In the genomic region with DNA sequence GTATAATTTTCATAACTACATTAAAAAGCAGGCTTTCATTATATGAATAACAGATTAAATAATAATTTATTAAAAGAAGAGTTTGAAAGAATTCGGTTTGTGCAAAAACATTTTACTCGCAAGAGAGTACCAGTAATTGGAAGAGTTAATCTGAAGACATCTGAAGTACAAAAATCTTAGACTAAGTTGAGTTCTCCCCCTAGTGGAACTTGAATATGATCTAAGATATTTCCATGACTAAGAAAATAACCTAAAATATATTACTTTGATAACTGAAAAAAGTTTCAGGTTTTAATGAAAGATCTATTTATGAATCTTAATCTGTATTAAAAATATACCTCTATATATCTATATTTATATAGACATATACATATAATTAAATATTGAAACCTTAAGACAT, we compare ENCODE assay signal across 8 cellular contexts.
DNase-seq lines count a peak whose midpoint lies in the region; ATAC-seq and TF ChIP-seq lines count a peak whose summit lies in the region.

No MANE protein-coding gene starts in this region.

- no peak overlapping the region for H2AFZ ChIP-seq in OCI-LY7 (ENCODE audit: low read length)

- TF ChIP-seq CTCF in AG10803 (conservative IDR thresholded peaks at IDR 0.05; ENCODE audit: low read length) (peak; percentile 53), OCI-LY7 (conservative IDR thresholded peaks at IDR 0.05; ENCODE audit: low read length) (peak; percentile 71)

- H3K4me3 ChIP-seq in AG10803 (ENCODE audit: low read length) (no peak overlapping the region), OCI-LY7 (ENCODE audit: low read depth, low read length, poor library complexity, severe bottlenecking) (no peak overlapping the region)

- no peak overlapping the region for H3K27ac ChIP-seq in OCI-LY7 (ENCODE audit: low read depth, low read length, poor library complexity, severe bottlenecking)

- H3K9me2 ChIP-seq in OCI-LY7 (ENCODE audit: insufficient read depth, low read length), result no peaks in the 10 kb centered on the region

- no peaks in the 10 kb centered on the region for H3K36me3 ChIP-seq in OCI-LY7 (ENCODE audit: insufficient read depth, low read length)

- H3K9me3 ChIP-seq in OCI-LY7 (ENCODE audit: low read length), result no peaks in the 10 kb centered on the region

- POLR2A ChIA-PET in OCI-LY7 (lab: Charles Lee), result interaction anchor here (0.9 to 1.0 kb wide), 2 partner anchors 12 to 220 kb away, joined by 3 read pairs; no protein-coding TSS in a partner anchor

- CTCF ChIA-PET in OCI-LY7 (lab: Charles Lee; ENCODE audit: unreplicated experiment), result no interaction called here

- BruUV-seq in OCI-LY7 (replicated peaks; lab: Mats Ljungman, UMichigan), result no TSS peak

- no peaks in the 10 kb centered on the region for H4K20me1 ChIP-seq in OCI-LY7 (ENCODE audit: insufficient read depth, low read length)

- ATAC-seq in GM19043 (IDR thresholded peaks at IDR 0.05; ENCODE audit: low read depth, unreplicated experiment), result peak; percentile 57
- no peak for ATAC-seq in GM18873 (IDR thresholded peaks at IDR 0.05; ENCODE audit: low FRiP score, unreplicated experiment)
- ATAC-seq in GM18498 (IDR thresholded peaks at IDR 0.05; ENCODE audit: unreplicated experiment), result no peak

- DNase-seq in AG10803 (ENCODE audit: low read depth) (peak; percentile 48), OCI-LY7 (ENCODE audit: low spot score) (peak; percentile 28), fibroblast of peridontal ligament (ENCODE audit: extremely low read depth) (peak; percentile 70), SK-N-DZ (ENCODE audit: low spot score) (no peak), DMS153 treated with DMSO at 0.1 percent for 48 hours (lab: John Stamatoyannopoulos, UW; ENCODE audit: unreplicated experiment) (no peak)

- H3K4me2 ChIP-seq in OCI-LY7 (ENCODE audit: low read length), result no peak overlapping the region

- intact Hi-C loops in OCI-LY7 (cut with micrococcal nuclease; ENCODE audit: unreplicated experiment), result no loop called here

- no peaks in the 10 kb centered on the region for H3K79me2 ChIP-seq in OCI-LY7 (ENCODE audit: insufficient read depth, low read depth, low read length)

- no peaks in the 10 kb centered on the region for H3K4me1 ChIP-seq in OCI-LY7 (ENCODE audit: insufficient read depth, low read length, poor library complexity, severe bottlenecking)

Comparison
In these comparisons a context has a peak if more than half of its experiments do, and no peak if none do; other contexts are left out.
1. DNase-seq: peak in AG10803 (single experiment), OCI-LY7 (single experiment) and fibroblast of peridontal ligament (single experiment); none in SK-N-DZ (single experiment) and DMS153 treated with DMSO at 0.1 percent for 48 hours (single experiment).